28 cellular contexts compared by ENCODE assay signal in genomic region chrX:80576267-80576666, GRCh38.
"Had no signal": no experiment of that assay in that cellular context is flagged by ENCODE, and none has a peak within 500 bp of the region (broad histone marks: within the 10 kb centered on the region; RNA-seq: fewer than 3 reads in every experiment).

No MANE protein-coding gene starts in this region.

- H3K4me3 Mint-ChIP-seq: activated CD4-positive, alpha-beta memory T cell treated with anti-CD3 and anti-CD28 coated beads for 36 hours; activated CD4-positive, alpha-beta T cell treated with anti-CD3 and anti-CD28 coated beads for 36 hours; activated CD4-positive, alpha-beta T cell treated with anti-CD3 and anti-CD28 coated beads, Interleukin-2, amount 10 ng/mL, durations not matched to agents 24 days and 14 days; activated CD8-positive, alpha-beta memory T cell treated with anti-CD3 and anti-CD28 coated beads, Interleukin-2, amount 10 ng/mL, durations not matched to agents 7 days and 5 days; activated CD8-positive, alpha-beta T cell treated with anti-CD3 and anti-CD28 coated beads, Interleukin-2, amount 10 ng/mL, durations not matched to agents 7 days and 5 days; activated naive CD4-positive, alpha-beta T cell treated with anti-CD3 and anti-CD28 coated beads for 36 hours; activated naive CD4-positive, alpha-beta T cell treated with anti-CD3 and anti-CD28 coated beads, Interleukin-2, amount 50 U/mL, for 24 hours; activated naive CD8-positive, alpha-beta T cell treated with anti-CD3 and anti-CD28 coated beads for 36 hours; activated naive CD8-positive, alpha-beta T cell treated with anti-CD3 and anti-CD28 coated beads, Interleukin-2, amount 50 U/mL, for 24 hours; activated T-helper 1 cell treated with anti-CD3 and anti-CD28 coated beads, Interleukin-12 subunit alpha, Interleukin-12 subunit beta, Interleukin-2, Interleukin-4 antibody, amounts not matched to agents 30 ng/mL and 10 ng/mL and 1 ng/mL, durations not matched to agents 14 hours and 24 hours and 36 hours; central memory CD8-positive, alpha-beta T cell; dendritic cell treated with granulocyte-macrophage colony-stimulating factor and Interleukin-4, amounts not matched to agents 40 ng/mL and 50 ng/mL, for 4 days; endodermal cell had no signal

- H3K27ac ChIP-seq: brain microvascular endothelial cell, coronary artery, dorsolateral prefrontal cortex, foreskin keratinocyte, gastroesophageal sphincter had no signal

- ATAC-seq: activated CD4-positive, alpha-beta T cell treated with anti-CD3 and anti-CD28 coated beads for 36 hours; activated CD8-positive, alpha-beta memory T cell treated with anti-CD3 and anti-CD28 coated beads, Interleukin-2, amount 10 ng/mL, durations not matched to agents 7 days and 5 days; activated CD8-positive, alpha-beta T cell treated with anti-CD3 and anti-CD28 coated beads, Interleukin-2, amount 10 ng/mL, durations not matched to agents 7 days and 5 days; activated naive CD8-positive, alpha-beta T cell treated with anti-CD3 and anti-CD28 coated beads, Interleukin-2, amount 50 U/mL, for 24 hours; esophagus mucosa; foreskin keratinocyte; gastroesophageal sphincter had no signal

- H3K36me3 Mint-ChIP-seq: activated CD4-positive, alpha-beta memory T cell treated with anti-CD3 and anti-CD28 coated beads for 36 hours; activated CD8-positive, alpha-beta memory T cell treated with anti-CD3 and anti-CD28 coated beads, Interleukin-2, amount 10 ng/mL, durations not matched to agents 7 days and 5 days; activated naive CD4-positive, alpha-beta T cell treated with anti-CD3 and anti-CD28 coated beads, Interleukin-2, amount 50 U/mL, for 24 hours; activated naive CD8-positive, alpha-beta T cell treated with anti-CD3 and anti-CD28 coated beads for 36 hours had no signal

- H3K27me3 ChIP-seq: brain microvascular endothelial cell, foreskin keratinocyte, gastroesophageal sphincter had no signal

- H3K9me3 ChIP-seq: gastroesophageal sphincter had no signal

- H3K9me3 Mint-ChIP-seq: activated CD4-positive, alpha-beta memory T cell treated with anti-CD3 and anti-CD28 coated beads for 36 hours; activated naive CD4-positive, alpha-beta T cell treated with anti-CD3 and anti-CD28 coated beads for 36 hours; activated naive CD4-positive, alpha-beta T cell treated with anti-CD3 and anti-CD28 coated beads, Interleukin-2, amount 50 U/mL, for 24 hours; activated naive CD8-positive, alpha-beta T cell treated with anti-CD3 and anti-CD28 coated beads for 36 hours; activated T-helper 1 cell treated with anti-CD3 and anti-CD28 coated beads, Interleukin-12 subunit alpha, Interleukin-12 subunit beta, Interleukin-2, Interleukin-4 antibody, amounts not matched to agents 30 ng/mL and 10 ng/mL and 1 ng/mL, durations not matched to agents 14 hours and 24 hours and 36 hours; central memory CD8-positive, alpha-beta T cell had no signal

- H3K27ac Mint-ChIP-seq: activated CD4-positive, alpha-beta memory T cell treated with anti-CD3 and anti-CD28 coated beads for 36 hours; activated CD4-positive, alpha-beta T cell treated with anti-CD3 and anti-CD28 coated beads for 36 hours; activated CD4-positive, alpha-beta T cell treated with anti-CD3 and anti-CD28 coated beads, Interleukin-2, amount 10 ng/mL, durations not matched to agents 24 days and 14 days; activated CD8-positive, alpha-beta memory T cell treated with anti-CD3 and anti-CD28 coated beads, Interleukin-2, amount 10 ng/mL, durations not matched to agents 7 days and 5 days; activated CD8-positive, alpha-beta T cell treated with anti-CD3 and anti-CD28 coated beads, Interleukin-2, amount 10 ng/mL, durations not matched to agents 7 days and 5 days; activated naive CD4-positive, alpha-beta T cell treated with anti-CD3 and anti-CD28 coated beads for 36 hours; activated naive CD4-positive, alpha-beta T cell treated with anti-CD3 and anti-CD28 coated beads, Interleukin-2, amount 50 U/mL, for 24 hours; activated naive CD8-positive, alpha-beta T cell treated with anti-CD3 and anti-CD28 coated beads for 36 hours; activated naive CD8-positive, alpha-beta T cell treated with anti-CD3 and anti-CD28 coated beads, Interleukin-2, amount 50 U/mL, for 24 hours; activated T-helper 1 cell treated with anti-CD3 and anti-CD28 coated beads, Interleukin-12 subunit alpha, Interleukin-12 subunit beta, Interleukin-2, Interleukin-4 antibody, amounts not matched to agents 30 ng/mL and 10 ng/mL and 1 ng/mL, durations not matched to agents 14 hours and 24 hours and 36 hours; activated T-helper 2 cell treated with anti-CD3 and anti-CD28 coated beads, Interferon-gamma antibody, Interleukin-2, Interleukin-4, amounts not matched to agents 10 μg/mL and 5 μg/mL and 100 μg/mL, durations not matched to agents 14 hours and 24 hours and 36 hours; dendritic cell treated with granulocyte-macrophage colony-stimulating factor and Interleukin-4, amounts not matched to agents 40 ng/mL and 50 ng/mL, for 4 days; endodermal cell had no signal

- H3K4me1 ChIP-seq: foreskin keratinocyte, gastroesophageal sphincter had no signal

- DNase-seq: activated CD4-positive, alpha-beta memory T cell treated with anti-CD3 and anti-CD28 coated beads for 36 hours; activated CD4-positive, alpha-beta T cell treated with anti-CD3 and anti-CD28 coated beads for 36 hours; activated CD4-positive, alpha-beta T cell treated with anti-CD3 and anti-CD28 coated beads, Interleukin-2, amount 10 ng/mL, durations not matched to agents 24 days and 14 days; activated CD4-positive, CD25-positive, alpha-beta regulatory T cell; activated CD4-positive, CD25-positive, alpha-beta regulatory T cell treated with anti-CD3 and anti-CD28 coated beads, Interleukin-2, amount 50 U/mL, for 72 hours; activated CD8-positive, alpha-beta memory T cell treated with anti-CD3 and anti-CD28 coated beads, Interleukin-2, amount 10 ng/mL, durations not matched to agents 7 days and 5 days; activated CD8-positive, alpha-beta memory T cell treated with anti-CD3 and anti-CD28 coated beads, Interleukin-2, amount 50 U/mL, for 4 hours; activated CD8-positive, alpha-beta T cell treated with anti-CD3 and anti-CD28 coated beads, Interleukin-2, amount 10 ng/mL, durations not matched to agents 7 days and 5 days; activated effector memory CD4-positive, alpha-beta T cell treated with anti-CD3 and anti-CD28 coated beads, Interleukin-2, amount 50 U/mL, for 16 hours; activated naive CD4-positive, alpha-beta T cell treated with anti-CD3 and anti-CD28 coated beads for 36 hours; activated naive CD8-positive, alpha-beta T cell treated with anti-CD3 and anti-CD28 coated beads for 36 hours; activated naive CD8-positive, alpha-beta T cell treated with anti-CD3 and anti-CD28 coated beads, Interleukin-2, amount 50 U/mL, for 24 hours; activated T-cell treated with anti-CD3 and anti-CD28 coated beads, Interleukin-2, amount 50 U/mL, for 1 hour; activated T-cell treated with anti-CD3 and anti-CD28 coated beads, Interleukin-2, amount 50 U/mL, for 48 hours; brain microvascular endothelial cell; dorsolateral prefrontal cortex; effector memory CD4-positive, alpha-beta T cell; foreskin keratinocyte; T-helper 2 cell had no signal

- H3K4me1 Mint-ChIP-seq: activated CD4-positive, alpha-beta T cell treated with anti-CD3 and anti-CD28 coated beads for 36 hours; activated CD4-positive, alpha-beta T cell treated with anti-CD3 and anti-CD28 coated beads, Interleukin-2, amount 10 ng/mL, durations not matched to agents 24 days and 14 days; activated CD8-positive, alpha-beta memory T cell treated with anti-CD3 and anti-CD28 coated beads, Interleukin-2, amount 10 ng/mL, durations not matched to agents 7 days and 5 days; activated naive CD4-positive, alpha-beta T cell treated with anti-CD3 and anti-CD28 coated beads, Interleukin-2, amount 50 U/mL, for 24 hours; activated naive CD8-positive, alpha-beta T cell treated with anti-CD3 and anti-CD28 coated beads for 36 hours; activated naive CD8-positive, alpha-beta T cell treated with anti-CD3 and anti-CD28 coated beads, Interleukin-2, amount 50 U/mL, for 24 hours; central memory CD8-positive, alpha-beta T cell; endodermal cell had no signal

- H3K27me3 Mint-ChIP-seq: activated CD4-positive, alpha-beta memory T cell treated with anti-CD3 and anti-CD28 coated beads for 36 hours; activated CD4-positive, alpha-beta T cell treated with anti-CD3 and anti-CD28 coated beads for 36 hours; activated CD4-positive, alpha-beta T cell treated with anti-CD3 and anti-CD28 coated beads, Interleukin-2, amount 10 ng/mL, durations not matched to agents 24 days and 14 days; activated CD8-positive, alpha-beta memory T cell treated with anti-CD3 and anti-CD28 coated beads, Interleukin-2, amount 10 ng/mL, durations not matched to agents 7 days and 5 days; activated naive CD4-positive, alpha-beta T cell treated with anti-CD3 and anti-CD28 coated beads, Interleukin-2, amount 50 U/mL, for 24 hours; activated naive CD8-positive, alpha-beta T cell treated with anti-CD3 and anti-CD28 coated beads for 36 hours; activated naive CD8-positive, alpha-beta T cell treated with anti-CD3 and anti-CD28 coated beads, Interleukin-2, amount 50 U/mL, for 24 hours; central memory CD8-positive, alpha-beta T cell; dendritic cell treated with granulocyte-macrophage colony-stimulating factor and Interleukin-4, amounts not matched to agents 40 ng/mL and 50 ng/mL, for 4 days had no signal

- H3K36me3 ChIP-seq: brain microvascular endothelial cell, gastroesophageal sphincter had no signal

- H3K4me3 ChIP-seq: coronary artery, dorsolateral prefrontal cortex, gastroesophageal sphincter had no signal
